Comparison of ENCODE assay signal across 1 cellular context in the genomic region with DNA sequence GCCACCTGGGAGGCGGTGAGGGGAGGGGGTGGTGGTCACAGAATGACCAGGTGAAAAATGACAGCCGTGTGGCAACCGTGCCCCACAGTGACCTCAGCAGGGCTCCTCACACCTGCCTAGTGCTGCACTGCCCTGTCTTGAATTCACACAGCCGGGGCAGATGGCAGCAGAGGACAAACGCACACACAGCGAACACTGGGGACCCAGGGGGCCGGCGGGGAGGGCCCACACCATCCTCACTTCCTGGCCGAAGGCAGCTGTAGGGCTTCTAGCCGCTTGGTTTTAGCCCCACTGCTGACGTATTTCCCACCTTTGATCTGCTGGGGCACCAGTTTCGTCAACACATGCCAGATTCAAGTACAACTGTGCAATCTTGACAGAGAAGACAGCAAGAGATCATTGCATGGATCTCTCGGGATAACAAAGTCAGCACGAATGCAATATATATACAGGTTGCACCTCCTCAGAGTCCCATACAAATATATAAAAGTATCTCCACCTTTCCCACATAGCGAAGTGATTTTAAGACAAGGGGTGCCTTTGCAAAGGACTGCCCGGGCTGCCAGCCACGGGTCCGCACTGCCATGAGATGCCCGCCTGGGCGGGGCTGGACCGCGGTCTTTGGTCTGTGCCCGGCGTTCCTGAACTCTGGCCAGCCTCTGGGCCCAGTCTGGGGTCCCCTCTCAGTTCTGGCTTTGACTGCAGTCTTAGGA.
TF ChIP-seq lines count a peak whose summit lies in the region.

No MANE protein-coding gene starts in this region.

TF ChIP-seq in IMR-90, 13 proteins besides CTCF, POLR2A, EP300 and RAD21 (continued from another document):
- TF ChIP-seq CHD1 (IDR thresholded peaks at IDR 0.05; ENCODE audit: low read depth, low read length) (no peak), FOS (IDR thresholded peaks at IDR 0.05; ENCODE audit: low read depth, low read length) (no peak), MAZ (IDR thresholded peaks at IDR 0.05; ENCODE audit: borderline replicate concordance, low read depth, low read length) (no peak), MXI1 (IDR thresholded peaks at IDR 0.05; ENCODE audit: borderline replicate concordance, low read depth, low read length) (no peak), ELK1 (IDR thresholded peaks at IDR 0.05; ENCODE audit: borderline replicate concordance, low read depth, low read length) (no peak), RCOR1 (IDR thresholded peaks at IDR 0.05; ENCODE audit: insufficient replicate concordance, low read length) (no peak), CEBPB (IDR thresholded peaks at IDR 0.05; ENCODE audit: low read depth, low read length) (no peak), USF2 (IDR thresholded peaks at IDR 0.05; ENCODE audit: low read depth, low read length) (no peak)
